In genomic region chr16:67457611-67458010, GRCh38 we compare ENCODE assay signal across 17 cellular contexts. TPM values are rescaled to one million over a fixed set of nuclear protein-coding genes. Genes with fewer than 3 reads are reported as not detected.
DNase-seq lines count a peak whose midpoint lies in the region; ATAC-seq, FAIRE-seq and TF ChIP-seq lines count a peak whose summit lies in the region.
"Had no signal": no experiment of that assay in that cellular context is flagged by ENCODE, and none has a peak within 500 bp of the region (broad histone marks: within the 10 kb centered on the region; RNA-seq: fewer than 3 reads in every experiment).

No MANE protein-coding gene starts in this region.

- no peak for FAIRE-seq in A549 (lab: Jason Lieb, UNC)
- FAIRE-seq: colon, GM12878 had no signal

- H3K4me3 ChIP-seq in A549 = no peak overlapping the region
- no peak overlapping the region for H3K4me3 ChIP-seq in adipocyte (ENCODE audit: low read length)
- H3K4me3 ChIP-seq in skin epidermis = no peak overlapping the region
- H3K4me3 ChIP-seq: GM12878 had no signal

- POLR2A ChIA-PET in A549 (lab: Yijun Ruan, JAX) = no interaction called here

- H3K9ac ChIP-seq in adipocyte (ENCODE audit: low read length) = peak overlapping the region; percentile 28

- no peak overlapping the region for H3K4me2 ChIP-seq in A549

- H3K27me3 ChIP-seq in adipocyte (replicated peaks; ENCODE audit: control insufficient read depth, insufficient read depth, low read length) = no peaks in the 10 kb centered on the region

- H3K9me3 ChIP-seq in A549 (no peaks in the 10 kb centered on the region), adipocyte (ENCODE audit: control insufficient read depth, low read length) (no peaks in the 10 kb centered on the region)

- TF ChIP-seq CTCF in A549 (IDR thresholded peaks at IDR 0.05) = no peak

- peak overlapping the region; percentile 83 for H3K27ac Mint-ChIP-seq in memory B cell
- H3K27ac Mint-ChIP-seq: T-cell had no signal

- no peaks in the 10 kb centered on the region for H3K9me3 Mint-ChIP-seq in memory B cell
- H3K9me3 Mint-ChIP-seq: activated B cell treated with CpG ODN at 0.5 μM for 24 hours; activated T-helper 2 cell treated with anti-CD3 and anti-CD28 coated beads, Interferon-gamma antibody, Interleukin-2, Interleukin-4, amounts not matched to agents 10 μg/mL and 5 μg/mL and 100 μg/mL, durations not matched to agents 14 hours and 24 hours and 36 hours; T-cell had no signal

- TF ChIP-seq POLR2A in A549 (IDR thresholded peaks at IDR 0.05; ENCODE audit: low read length) = no peak

- TF ChIP-seq RAD21 in A549 (conservative IDR thresholded peaks at IDR 0.05 in 1 of 2, IDR thresholded peaks at IDR 0.05 in 1 of 2) = no peak

- H3K27ac ChIP-seq in A549 = no peak overlapping the region
- H3K27ac ChIP-seq in skin epidermis = peak overlapping the region in 18 of 21 experiments; percentile 0 to 86 (median 65)

- no peak overlapping the region for H3K4me3 Mint-ChIP-seq in memory B cell
- H3K4me3 Mint-ChIP-seq: activated B cell treated with CpG ODN at 0.5 μM for 24 hours, T-cell had no signal

- ATAC-seq in A549 (no peak), memory B cell (ENCODE audit: low read depth) (no peak), GM21619 (IDR thresholded peaks at IDR 0.05; ENCODE audit: unreplicated experiment) (no peak), HG03108 (IDR thresholded peaks at IDR 0.05; ENCODE audit: unreplicated experiment) (no peak)
- ATAC-seq: GM12878, Panc1, T-cell had no signal

- H3K36me3 Mint-ChIP-seq in memory B cell = peaks cover 8% of the 10 kb centered on the region

- WGBS in A549 (ENCODE audit: missing lambda C conversion rate) = 78% methylated on average over 7 of the region's 7 CpGs

- no peak for DNase-seq in A549 (ENCODE audit: low read depth in 1 of 2, low spot score in 1 of 2)
- DNase-seq in adipocyte (ENCODE audit: low read depth) = no peak
- no peak for DNase-seq in memory B cell (ENCODE audit: low spot score in 2 of 2)
- no peak for DNase-seq in KG1 (lab: John Stamatoyannopoulos, UW)
- DNase-seq in amygdala (lab: John Stamatoyannopoulos, UW) = no peak
- DNase-seq: activated B cell treated with CpG ODN at 0.5 μM for 24 hours; amniotic stem cell; NCI-H2029; stimulated activated CD4-positive, alpha-beta T cell treated with anti-CD3 and anti-CD28 coated beads, Interleukin-1b, Interleukin-23, amount 100 ng/mL, for 48 hours; T-cell had no signal

- peaks cover 27% of the 10 kb centered on the region for H3K4me1 Mint-ChIP-seq in memory B cell

- no peak for TF ChIP-seq EP300 in A549 (IDR thresholded peaks at IDR 0.05)

- peaks cover 8% of the 10 kb centered on the region; the same call in 1 of the 3 replicates for H3K4me1 ChIP-seq in A549
- peaks cover 55% of the 10 kb centered on the region for H3K4me1 ChIP-seq in adipocyte (ENCODE audit: control insufficient read depth, insufficient read depth, low read length)

- H3K27me3 Mint-ChIP-seq in memory B cell = no peaks in the 10 kb centered on the region
- H3K27me3 Mint-ChIP-seq: activated B cell treated with CpG ODN at 0.5 μM for 24 hours, T-cell had no signal

- CTCF ChIA-PET in A549 (lab: Yijun Ruan, JAX) = interaction anchor here (0.6 to 13.1 kb wide), 6 partner anchors 11 to 345 kb away, joined by 3 to 176 read pairs (median 3); no protein-coding TSS in a partner anchor

- peaks cover 16% of the 10 kb centered on the region for H3K36me3 ChIP-seq in adipocyte (ENCODE audit: control insufficient read depth, insufficient read depth, low read length, severe bottlenecking)

TF ChIP-seq in A549, 52 proteins besides CTCF, POLR2A, EP300 and RAD21:
- TF ChIP-seq NPAS2 (CRISPR knock-in tag; IDR thresholded peaks at IDR 0.05; ENCODE audit: borderline replicate concordance) = no peak
- TF ChIP-seq MAFK (IDR thresholded peaks at IDR 0.05; ENCODE audit: partially characterized antibody) = peak; percentile 71

RNA-seq across cellular contexts. Expression of gene ATP6V0D1, which starts 23.3 kb away (rescaled TPM):
- polyA plus RNA-seq in A549 (2011; rRNA removed) = 45.6 and 45.7 TPM in 2 replicates
- 95.8 and 108 TPM in 2 replicates for polyA plus RNA-seq in A549 (2012; cell fraction: cytosol; rRNA removed)
- 119 and 120 TPM in 2 replicates for polyA plus RNA-seq in A549 (2012; cell fraction: nucleus; rRNA removed)
- 96.5 to 103 TPM (median 101 TPM) in 3 replicates for polyA plus RNA-seq in A549 (2017; fragmentation: RNase III; extraction: RNeasy Plus Mini Kit Qiagen cat#74134 plus additional on column Dnase treatment)
- polyA minus RNA-seq in A549 (2011; rRNA and poly(A)+ RNA removed) = 112 and 120 TPM in 2 replicates

RNA-seq across cellular contexts. Expression of gene AGRP, which starts 25.7 kb away (rescaled TPM):
- not detected in 2 replicates for polyA plus RNA-seq in A549 (2011; rRNA removed)
- not detected in 2 replicates for polyA plus RNA-seq in A549 (2012; cell fraction: cytosol; rRNA removed)
- not detected in 2 replicates for polyA plus RNA-seq in A549 (2012; cell fraction: nucleus; rRNA removed)
- polyA plus RNA-seq in A549 (2017; fragmentation: RNase III; extraction: RNeasy Plus Mini Kit Qiagen cat#74134 plus additional on column Dnase treatment) = not detected in 3 replicates
- polyA minus RNA-seq in A549 (2011; rRNA and poly(A)+ RNA removed) = not detected in 2 replicates

RNA-seq across cellular contexts. Expression of gene HSD11B2, which starts 26.7 kb away (rescaled TPM):
- polyA plus RNA-seq in A549 (2011; rRNA removed) = 0.53 and 0.75 TPM in 2 replicates
- polyA plus RNA-seq in A549 (2012; cell fraction: cytosol; rRNA removed) = 1.3 and 1.5 TPM in 2 replicates
- polyA plus RNA-seq in A549 (2012; cell fraction: nucleus; rRNA removed) = 3.0 and 3.7 TPM in 2 replicates
- 0.93 to 1.6 TPM (median 1.2 TPM) in 3 replicates for polyA plus RNA-seq in A549 (2017; fragmentation: RNase III; extraction: RNeasy Plus Mini Kit Qiagen cat#74134 plus additional on column Dnase treatment)
- 0.21 and 0.39 TPM in 2 replicates for polyA minus RNA-seq in A549 (2011; rRNA and poly(A)+ RNA removed)

RNA-seq across cellular contexts. Expression of gene ZDHHC1, which starts 41.3 kb away (rescaled TPM):
- 3.5 and 3.8 TPM in 2 replicates for polyA plus RNA-seq in A549 (2011; rRNA removed)
- 6.8 and 10.0 TPM in 2 replicates for polyA plus RNA-seq in A549 (2012; cell fraction: cytosol; rRNA removed)
- polyA plus RNA-seq in A549 (2012; cell fraction: nucleus; rRNA removed) = 27.1 and 31.1 TPM in 2 replicates
- polyA plus RNA-seq in A549 (2017; fragmentation: RNase III; extraction: RNeasy Plus Mini Kit Qiagen cat#74134 plus additional on column Dnase treatment) = 5.0 to 7.2 TPM (median 5.9 TPM) in 3 replicates
- 3.8 and 9.3 TPM in 2 replicates for polyA minus RNA-seq in A549 (2011; rRNA and poly(A)+ RNA removed)

Comparison
In these comparisons a context has a peak if more than half of its experiments do, and no peak if none do; other contexts are left out.
1. H3K27ac ChIP-seq: peak in skin epidermis (18 of 21); none in A549 (0 of 2).